In the genomic region with DNA sequence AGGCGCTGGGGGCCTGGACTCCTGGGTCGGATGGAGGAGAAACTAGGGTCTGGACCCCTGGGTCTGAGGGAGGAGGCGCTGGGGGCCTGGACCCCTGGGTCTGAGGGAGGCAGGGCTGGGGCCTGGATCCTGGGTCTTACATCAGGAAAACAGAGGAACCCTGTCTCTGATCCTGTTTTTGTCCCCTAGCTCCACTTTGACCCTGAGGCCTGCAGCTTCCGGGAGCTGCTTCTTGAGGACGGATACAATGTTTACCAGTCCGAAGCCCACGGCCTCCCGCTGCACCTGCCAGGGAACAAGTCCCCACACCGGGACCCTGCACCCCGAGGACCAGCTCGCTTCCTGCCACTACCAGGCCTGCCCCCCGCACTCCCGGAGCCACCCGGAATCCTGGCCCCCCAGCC, we compare ENCODE assay signal across 1 cellular context.
TF ChIP-seq lines count a peak whose summit lies in the region.

No MANE protein-coding gene starts in this region.

TF ChIP-seq in HepG2, 621 proteins besides CTCF, POLR2A, EP300 and RAD21 (continued from another document and continues in another):
- no peak for TF ChIP-seq NBN (conservative IDR thresholded peaks at IDR 0.05)
- TF ChIP-seq, protein P1, sequence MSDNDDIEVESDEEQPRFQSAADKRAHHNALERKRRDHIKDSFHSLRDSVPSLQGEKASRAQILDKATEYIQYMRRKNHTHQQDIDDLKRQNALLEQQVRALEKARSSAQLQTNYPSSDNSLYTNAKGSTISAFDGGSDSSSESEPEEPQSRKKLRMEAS (IDR thresholded peaks at IDR 0.05) = peak; percentile 72
- TF ChIP-seq MAF1 (CRISPR knock-in tag; IDR thresholded peaks at IDR 0.05; ENCODE audit: borderline replicate concordance) = no peak
- no peak for TF ChIP-seq ZSCAN21 (CRISPR knock-in tag; IDR thresholded peaks at IDR 0.05; ENCODE audit: borderline replicate concordance)
- TF ChIP-seq ZNF772 (CRISPR knock-in tag; IDR thresholded peaks at IDR 0.05) = no peak
- TF ChIP-seq NFYC (CRISPR knock-in tag; IDR thresholded peaks at IDR 0.05) = no peak
- TF ChIP-seq, protein P2, sequence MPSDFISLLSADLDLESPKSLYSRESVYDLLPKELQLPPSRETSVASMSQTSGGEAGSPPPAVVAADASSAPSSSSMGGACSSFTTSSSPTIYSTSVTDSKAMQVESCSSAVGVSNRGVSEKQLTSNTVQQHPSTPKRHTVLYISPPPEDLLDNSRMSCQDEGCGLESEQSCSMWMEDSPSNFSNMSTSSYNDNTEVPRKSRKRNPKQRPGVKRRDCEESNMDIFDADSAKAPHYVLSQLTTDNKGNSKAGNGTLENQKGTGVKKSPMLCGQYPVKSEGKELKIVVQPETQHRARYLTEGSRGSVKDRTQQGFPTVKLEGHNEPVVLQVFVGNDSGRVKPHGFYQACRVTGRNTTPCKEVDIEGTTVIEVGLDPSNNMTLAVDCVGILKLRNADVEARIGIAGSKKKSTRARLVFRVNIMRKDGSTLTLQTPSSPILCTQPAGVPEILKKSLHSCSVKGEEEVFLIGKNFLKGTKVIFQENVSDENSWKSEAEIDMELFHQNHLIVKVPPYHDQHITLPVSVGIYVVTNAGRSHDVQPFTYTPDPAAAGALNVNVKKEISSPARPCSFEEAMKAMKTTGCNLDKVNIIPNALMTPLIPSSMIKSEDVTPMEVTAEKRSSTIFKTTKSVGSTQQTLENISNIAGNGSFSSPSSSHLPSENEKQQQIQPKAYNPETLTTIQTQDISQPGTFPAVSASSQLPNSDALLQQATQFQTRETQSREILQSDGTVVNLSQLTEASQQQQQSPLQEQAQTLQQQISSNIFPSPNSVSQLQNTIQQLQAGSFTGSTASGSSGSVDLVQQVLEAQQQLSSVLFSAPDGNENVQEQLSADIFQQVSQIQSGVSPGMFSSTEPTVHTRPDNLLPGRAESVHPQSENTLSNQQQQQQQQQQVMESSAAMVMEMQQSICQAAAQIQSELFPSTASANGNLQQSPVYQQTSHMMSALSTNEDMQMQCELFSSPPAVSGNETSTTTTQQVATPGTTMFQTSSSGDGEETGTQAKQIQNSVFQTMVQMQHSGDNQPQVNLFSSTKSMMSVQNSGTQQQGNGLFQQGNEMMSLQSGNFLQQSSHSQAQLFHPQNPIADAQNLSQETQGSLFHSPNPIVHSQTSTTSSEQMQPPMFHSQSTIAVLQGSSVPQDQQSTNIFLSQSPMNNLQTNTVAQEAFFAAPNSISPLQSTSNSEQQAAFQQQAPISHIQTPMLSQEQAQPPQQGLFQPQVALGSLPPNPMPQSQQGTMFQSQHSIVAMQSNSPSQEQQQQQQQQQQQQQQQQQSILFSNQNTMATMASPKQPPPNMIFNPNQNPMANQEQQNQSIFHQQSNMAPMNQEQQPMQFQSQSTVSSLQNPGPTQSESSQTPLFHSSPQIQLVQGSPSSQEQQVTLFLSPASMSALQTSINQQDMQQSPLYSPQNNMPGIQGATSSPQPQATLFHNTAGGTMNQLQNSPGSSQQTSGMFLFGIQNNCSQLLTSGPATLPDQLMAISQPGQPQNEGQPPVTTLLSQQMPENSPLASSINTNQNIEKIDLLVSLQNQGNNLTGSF (CRISPR knock-in tag; IDR thresholded peaks at IDR 0.05) = no peak
- peak; percentile 76 for TF ChIP-seq ZFX (CRISPR knock-in tag; IDR thresholded peaks at IDR 0.05; ENCODE audit: low read depth)
- TF ChIP-seq ZNF605 (CRISPR knock-in tag; IDR thresholded peaks at IDR 0.05) = no peak
- TF ChIP-seq RBAK (CRISPR knock-in tag; IDR thresholded peaks at IDR 0.05) = no peak
- peak; percentile 55; the same call in 1 of the 2 replicates for TF ChIP-seq MTA1 (CRISPR knock-in tag; IDR thresholded peaks at IDR 0.05; ENCODE audit: borderline replicate concordance)
- no peak for TF ChIP-seq GPN1 (CRISPR knock-in tag; IDR thresholded peaks at IDR 0.05; ENCODE audit: borderline replicate concordance)
- TF ChIP-seq SMARCC2 (IDR thresholded peaks at IDR 0.05) = no peak
- no peak for TF ChIP-seq CHD4 (IDR thresholded peaks at IDR 0.05; ENCODE audit: borderline replicate concordance, low read length)
- peak; percentile 79 for TF ChIP-seq ERF (CRISPR knock-in tag; IDR thresholded peaks at IDR 0.05)
- TF ChIP-seq ZNF225 (CRISPR knock-in tag; IDR thresholded peaks at IDR 0.05) = no peak
- TF ChIP-seq GATAD2A (CRISPR knock-in tag; IDR thresholded peaks at IDR 0.05) = peak; percentile 80
- no peak for TF ChIP-seq PCBP1 (IDR thresholded peaks at IDR 0.05; ENCODE audit: borderline replicate concordance, low read depth, low read length)
- TF ChIP-seq, protein P3, sequence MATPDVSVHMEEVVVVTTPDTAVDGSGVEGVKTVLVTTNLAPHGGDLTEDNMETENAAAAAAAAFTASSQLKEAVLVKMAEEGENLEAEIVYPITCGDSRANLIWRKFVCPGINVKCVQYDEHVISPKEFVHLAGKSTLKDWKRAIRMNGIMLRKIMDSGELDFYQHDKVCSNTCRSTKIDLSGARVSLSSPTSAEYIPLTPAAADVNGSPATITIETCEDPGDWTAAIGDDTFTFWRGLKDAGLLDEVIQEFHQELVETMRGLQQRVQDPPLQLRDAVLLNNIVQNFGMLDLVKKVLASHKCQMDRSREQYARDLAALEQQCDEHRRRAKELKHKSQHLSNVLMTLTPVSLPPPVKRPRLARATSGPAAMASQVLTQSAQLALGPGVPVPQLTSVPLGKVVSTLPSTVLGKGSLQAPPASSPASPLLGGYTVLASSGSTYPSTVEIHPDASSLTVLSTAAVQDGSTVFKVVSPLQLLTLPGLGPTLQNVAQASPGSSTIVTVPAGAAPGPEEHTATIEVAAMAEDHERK (CRISPR knock-in tag; IDR thresholded peaks at IDR 0.05; ENCODE audit: low read depth) = no peak
- no peak for TF ChIP-seq NCOA1 (CRISPR knock-in tag; IDR thresholded peaks at IDR 0.05)
- TF ChIP-seq, protein P4, sequence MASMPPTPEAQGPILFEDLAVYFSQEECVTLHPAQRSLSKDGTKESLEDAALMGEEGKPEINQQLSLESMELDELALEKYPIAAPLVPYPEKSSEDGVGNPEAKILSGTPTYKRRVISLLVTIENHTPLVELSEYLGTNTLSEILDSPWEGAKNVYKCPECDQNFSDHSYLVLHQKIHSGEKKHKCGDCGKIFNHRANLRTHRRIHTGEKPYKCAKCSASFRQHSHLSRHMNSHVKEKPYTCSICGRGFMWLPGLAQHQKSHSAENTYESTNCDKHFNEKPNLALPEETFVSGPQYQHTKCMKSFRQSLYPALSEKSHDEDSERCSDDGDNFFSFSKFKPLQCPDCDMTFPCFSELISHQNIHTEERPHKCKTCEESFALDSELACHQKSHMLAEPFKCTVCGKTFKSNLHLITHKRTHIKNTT (CRISPR knock-in tag; IDR thresholded peaks at IDR 0.05) = no peak
- TF ChIP-seq ZFY (CRISPR knock-in tag; IDR thresholded peaks at IDR 0.05) = peak; percentile 77
- TF ChIP-seq ZNF615 (CRISPR knock-in tag; IDR thresholded peaks at IDR 0.05; ENCODE audit: borderline replicate concordance) = no peak
- peak; percentile 61; the same call in 1 of the 2 replicates for TF ChIP-seq KAT8 (CRISPR knock-in tag; IDR thresholded peaks at IDR 0.05)
- TF ChIP-seq HOXA9 (CRISPR knock-in tag; IDR thresholded peaks at IDR 0.05; ENCODE audit: borderline replicate concordance) = no peak
- TF ChIP-seq, protein P5, sequence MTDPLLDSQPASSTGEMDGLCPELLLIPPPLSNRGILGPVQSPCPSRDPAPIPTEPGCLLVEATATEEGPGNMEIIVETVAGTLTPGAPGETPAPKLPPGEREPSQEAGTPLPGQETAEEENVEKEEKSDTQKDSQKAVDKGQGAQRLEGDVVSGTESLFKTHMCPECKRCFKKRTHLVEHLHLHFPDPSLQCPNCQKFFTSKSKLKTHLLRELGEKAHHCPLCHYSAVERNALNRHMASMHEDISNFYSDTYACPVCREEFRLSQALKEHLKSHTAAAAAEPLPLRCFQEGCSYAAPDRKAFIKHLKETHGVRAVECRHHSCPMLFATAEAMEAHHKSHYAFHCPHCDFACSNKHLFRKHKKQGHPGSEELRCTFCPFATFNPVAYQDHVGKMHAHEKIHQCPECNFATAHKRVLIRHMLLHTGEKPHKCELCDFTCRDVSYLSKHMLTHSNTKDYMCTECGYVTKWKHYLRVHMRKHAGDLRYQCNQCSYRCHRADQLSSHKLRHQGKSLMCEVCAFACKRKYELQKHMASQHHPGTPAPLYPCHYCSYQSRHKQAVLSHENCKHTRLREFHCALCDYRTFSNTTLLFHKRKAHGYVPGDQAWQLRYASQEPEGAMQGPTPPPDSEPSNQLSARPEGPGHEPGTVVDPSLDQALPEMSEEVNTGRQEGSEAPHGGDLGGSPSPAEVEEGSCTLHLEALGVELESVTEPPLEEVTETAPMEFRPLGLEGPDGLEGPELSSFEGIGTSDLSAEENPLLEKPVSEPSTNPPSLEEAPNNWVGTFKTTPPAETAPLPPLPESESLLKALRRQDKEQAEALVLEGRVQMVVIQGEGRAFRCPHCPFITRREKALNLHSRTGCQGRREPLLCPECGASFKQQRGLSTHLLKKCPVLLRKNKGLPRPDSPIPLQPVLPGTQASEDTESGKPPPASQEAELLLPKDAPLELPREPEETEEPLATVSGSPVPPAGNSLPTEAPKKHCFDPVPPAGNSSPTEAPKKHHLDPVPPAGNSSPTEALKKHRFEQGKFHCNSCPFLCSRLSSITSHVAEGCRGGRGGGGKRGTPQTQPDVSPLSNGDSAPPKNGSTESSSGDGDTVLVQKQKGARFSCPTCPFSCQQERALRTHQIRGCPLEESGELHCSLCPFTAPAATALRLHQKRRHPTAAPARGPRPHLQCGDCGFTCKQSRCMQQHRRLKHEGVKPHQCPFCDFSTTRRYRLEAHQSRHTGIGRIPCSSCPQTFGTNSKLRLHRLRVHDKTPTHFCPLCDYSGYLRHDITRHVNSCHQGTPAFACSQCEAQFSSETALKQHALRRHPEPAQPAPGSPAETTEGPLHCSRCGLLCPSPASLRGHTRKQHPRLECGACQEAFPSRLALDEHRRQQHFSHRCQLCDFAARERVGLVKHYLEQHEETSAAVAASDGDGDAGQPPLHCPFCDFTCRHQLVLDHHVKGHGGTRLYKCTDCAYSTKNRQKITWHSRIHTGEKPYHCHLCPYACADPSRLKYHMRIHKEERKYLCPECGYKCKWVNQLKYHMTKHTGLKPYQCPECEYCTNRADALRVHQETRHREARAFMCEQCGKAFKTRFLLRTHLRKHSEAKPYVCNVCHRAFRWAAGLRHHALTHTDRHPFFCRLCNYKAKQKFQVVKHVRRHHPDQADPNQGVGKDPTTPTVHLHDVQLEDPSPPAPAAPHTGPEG (CRISPR knock-in tag; IDR thresholded peaks at IDR 0.05) = no peak
- 0 out of 2 replicates have a peak, but pooled peaks have one; percentile 46 for TF ChIP-seq NCOA2 (CRISPR knock-in tag; IDR thresholded peaks at IDR 0.05)
- TF ChIP-seq, protein P6, sequence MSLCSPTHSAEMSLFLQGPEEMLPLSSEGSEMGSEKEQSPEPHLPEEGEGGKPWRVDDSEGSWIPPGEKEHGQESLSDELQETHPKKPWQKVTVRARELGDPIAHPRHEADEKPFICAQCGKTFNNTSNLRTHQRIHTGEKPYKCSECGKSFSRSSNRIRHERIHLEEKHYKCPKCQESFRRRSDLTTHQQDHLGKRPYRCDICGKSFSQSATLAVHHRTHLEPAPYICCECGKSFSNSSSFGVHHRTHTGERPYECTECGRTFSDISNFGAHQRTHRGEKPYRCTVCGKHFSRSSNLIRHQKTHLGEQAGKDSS (CRISPR knock-in tag; IDR thresholded peaks at IDR 0.05; ENCODE audit: borderline replicate concordance, low read depth) = no peak
- no peak for TF ChIP-seq HHEX (CRISPR knock-in tag; IDR thresholded peaks at IDR 0.05)
- TF ChIP-seq, protein P7, sequence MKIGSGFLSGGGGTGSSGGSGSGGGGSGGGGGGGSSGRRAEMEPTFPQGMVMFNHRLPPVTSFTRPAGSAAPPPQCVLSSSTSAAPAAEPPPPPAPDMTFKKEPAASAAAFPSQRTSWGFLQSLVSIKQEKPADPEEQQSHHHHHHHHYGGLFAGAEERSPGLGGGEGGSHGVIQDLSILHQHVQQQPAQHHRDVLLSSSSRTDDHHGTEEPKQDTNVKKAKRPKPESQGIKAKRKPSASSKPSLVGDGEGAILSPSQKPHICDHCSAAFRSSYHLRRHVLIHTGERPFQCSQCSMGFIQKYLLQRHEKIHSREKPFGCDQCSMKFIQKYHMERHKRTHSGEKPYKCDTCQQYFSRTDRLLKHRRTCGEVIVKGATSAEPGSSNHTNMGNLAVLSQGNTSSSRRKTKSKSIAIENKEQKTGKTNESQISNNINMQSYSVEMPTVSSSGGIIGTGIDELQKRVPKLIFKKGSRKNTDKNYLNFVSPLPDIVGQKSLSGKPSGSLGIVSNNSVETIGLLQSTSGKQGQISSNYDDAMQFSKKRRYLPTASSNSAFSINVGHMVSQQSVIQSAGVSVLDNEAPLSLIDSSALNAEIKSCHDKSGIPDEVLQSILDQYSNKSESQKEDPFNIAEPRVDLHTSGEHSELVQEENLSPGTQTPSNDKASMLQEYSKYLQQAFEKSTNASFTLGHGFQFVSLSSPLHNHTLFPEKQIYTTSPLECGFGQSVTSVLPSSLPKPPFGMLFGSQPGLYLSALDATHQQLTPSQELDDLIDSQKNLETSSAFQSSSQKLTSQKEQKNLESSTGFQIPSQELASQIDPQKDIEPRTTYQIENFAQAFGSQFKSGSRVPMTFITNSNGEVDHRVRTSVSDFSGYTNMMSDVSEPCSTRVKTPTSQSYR (CRISPR knock-in tag; IDR thresholded peaks at IDR 0.05; ENCODE audit: borderline replicate concordance) = peak; percentile 23; the same call in 1 of the 2 replicates
- TF ChIP-seq ZNF589 (CRISPR knock-in tag; conservative IDR thresholded peaks at IDR 0.05) = no peak
- peak; percentile 61; the same call in 1 of the 2 replicates for TF ChIP-seq DPF2 (CRISPR knock-in tag; IDR thresholded peaks at IDR 0.05; ENCODE audit: borderline replicate concordance, low read depth)
- TF ChIP-seq ZMYM3 (CRISPR knock-in tag; IDR thresholded peaks at IDR 0.05) = 0 out of 2 replicates have a peak, but pooled peaks have one; percentile 28
- TF ChIP-seq, protein P8, sequence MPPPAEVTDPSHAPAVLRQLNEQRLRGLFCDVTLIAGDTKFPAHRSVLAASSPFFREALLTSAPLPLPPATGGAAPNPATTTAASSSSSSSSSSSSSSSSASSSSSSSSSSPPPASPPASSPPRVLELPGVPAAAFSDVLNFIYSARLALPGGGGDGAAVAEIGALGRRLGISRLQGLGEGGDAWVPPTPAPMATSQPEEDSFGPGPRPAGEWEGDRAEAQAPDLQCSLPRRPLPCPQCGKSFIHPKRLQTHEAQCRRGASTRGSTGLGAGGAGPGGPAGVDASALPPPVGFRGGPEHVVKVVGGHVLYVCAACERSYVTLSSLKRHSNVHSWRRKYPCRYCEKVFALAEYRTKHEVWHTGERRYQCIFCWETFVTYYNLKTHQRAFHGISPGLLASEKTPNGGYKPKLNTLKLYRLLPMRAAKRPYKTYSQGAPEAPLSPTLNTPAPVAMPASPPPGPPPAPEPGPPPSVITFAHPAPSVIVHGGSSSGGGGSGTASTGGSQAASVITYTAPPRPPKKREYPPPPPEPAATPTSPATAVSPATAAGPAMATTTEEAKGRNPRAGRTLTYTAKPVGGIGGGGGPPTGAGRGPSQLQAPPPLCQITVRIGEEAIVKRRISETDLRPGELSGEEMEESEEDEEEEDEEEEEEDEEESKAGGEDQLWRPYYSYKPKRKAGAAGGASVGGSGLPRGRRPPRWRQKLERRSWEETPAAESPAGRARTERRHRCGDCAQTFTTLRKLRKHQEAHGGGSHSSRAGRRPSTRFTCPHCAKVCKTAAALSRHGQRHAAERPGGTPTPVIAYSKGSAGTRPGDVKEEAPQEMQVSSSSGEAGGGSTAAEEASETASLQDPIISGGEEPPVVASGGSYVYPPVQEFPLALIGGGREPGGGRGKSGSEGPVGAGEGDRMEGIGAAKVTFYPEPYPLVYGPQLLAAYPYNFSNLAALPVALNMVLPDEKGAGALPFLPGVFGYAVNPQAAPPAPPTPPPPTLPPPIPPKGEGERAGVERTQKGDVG (CRISPR knock-in tag; IDR thresholded peaks at IDR 0.05; ENCODE audit: borderline replicate concordance) = no peak
- no peak for TF ChIP-seq KDM3A (CRISPR knock-in tag; IDR thresholded peaks at IDR 0.05; ENCODE audit: low read depth)
- no peak for TF ChIP-seq FOXA1 (IDR thresholded peaks at IDR 0.05)
- peak; percentile 50 for TF ChIP-seq FOXA1 (CRISPR knock-in tag; IDR thresholded peaks at IDR 0.05)
- peak; percentile 51; the same call in 1 of the 2 replicates for TF ChIP-seq HDAC1 (CRISPR knock-in tag; IDR thresholded peaks at IDR 0.05)
- TF ChIP-seq FOXA3 (CRISPR knock-in tag; IDR thresholded peaks at IDR 0.05) = peak; percentile 54
